In genomic region chr9:127519301-127520166, GRCh38 we compare ENCODE assay signal across 8 cellular contexts.
A peak's percentile ranks its signal among the peaks of the same experiment; 100 is the strongest.
DNase-seq lines count a peak whose midpoint lies in the region; ATAC-seq, FAIRE-seq and TF ChIP-seq lines count a peak whose summit lies in the region.

No MANE protein-coding gene starts in this region.

- 75% methylated on average over 22 of the region's 22 CpGs for WGBS in liver
- 98% methylated on average over 20 of the region's 22 CpGs for WGBS in HepG2 (ENCODE audit: low lambda C conversion rate)

- H3K9ac ChIP-seq in liver (ENCODE audit: low read depth in 1 of 2, low read length in 2 of 2) (no peak overlapping the region), HepG2 (ENCODE audit: insufficient read depth, low read depth, low read length) (no peak overlapping the region)

- intact Hi-C loops in HepG2 (cut with micrococcal nuclease; ENCODE audit: unreplicated experiment), result no loop called here

- no peak for DNase-seq in HepG2 (ENCODE audit: low spot score)
- DNase-seq in activated CD8-positive, alpha-beta T cell treated with anti-CD3 and anti-CD28 coated beads, Interleukin-2, amount 10 ng/mL, durations not matched to agents 7 days and 5 days, result peak; percentile 61
- DNase-seq in fibroblast of villous mesenchyme (ENCODE audit: low read depth), result peak; percentile 97
- DNase-seq in smooth muscle cell of the brain vasculature (ENCODE audit: low read depth, low spot score), result peak; percentile 87
- DNase-seq in NCI-H2171 treated with DMSO at 0.1 percent for 48 hours (lab: John Stamatoyannopoulos, UW), result no peak
- DNase-seq in GM19240 (ENCODE audit: insufficient read length, low spot score), result no peak

- CTCF ChIA-PET in HepG2 (lab: Yijun Ruan, JAX; ENCODE audit: low intra/inter-chr PET ratio, low total read pairs), result no interaction called here
- CTCF ChIA-PET in activated CD8-positive, alpha-beta T cell treated with anti-CD3 and anti-CD28 coated beads, Interleukin-2, amount 10 ng/mL, durations not matched to agents 7 days and 5 days (lab: Charles Lee), result interaction anchor here (1.0 kb wide), 1 partner anchor 59 kb away, joined by 3 read pairs; no protein-coding TSS in a partner anchor

- TF ChIP-seq EP300 in HepG2 (IDR thresholded peaks at IDR 0.05; ENCODE audit: low read depth in 2 of 2, low read length in 2 of 2) (no peak), HepG2 (CRISPR knock-in tag; IDR thresholded peaks at IDR 0.05; ENCODE audit: borderline replicate concordance) (no peak)

- no peak overlapping the region for H3K4me3 Mint-ChIP-seq in activated CD8-positive, alpha-beta T cell treated with anti-CD3 and anti-CD28 coated beads, Interleukin-2, amount 10 ng/mL, durations not matched to agents 7 days and 5 days

- FAIRE-seq in HepG2 (lab: Jason Lieb, UNC), result no peak

- no peak overlapping the region for H3K4me2 ChIP-seq in HepG2 (ENCODE audit: low read depth, low read length)

- H3K27ac ChIP-seq in liver (ENCODE audit: low read depth in 1 of 2, low read length in 2 of 2) (peak overlapping the region; percentile 34 to 56), HepG2 (ENCODE audit: extremely low read length, insufficient read depth, low read length) (no peak overlapping the region)

- no peaks in the 10 kb centered on the region for H3K27me3 Mint-ChIP-seq in activated CD8-positive, alpha-beta T cell treated with anti-CD3 and anti-CD28 coated beads, Interleukin-2, amount 10 ng/mL, durations not matched to agents 7 days and 5 days (ENCODE audit: low read depth)

- H3K36me3 ChIP-seq in liver (ENCODE audit: control insufficient read depth in 4 of 4, insufficient read depth in 3 of 4, low read depth in 1 of 4, low read length in 3 of 4) (peaks cover 3 to 5% (median 4%) of the 10 kb centered on the region in 4 donors), HepG2 (replicated peaks in 1 of 2; ENCODE audit: control insufficient read depth in 1 of 2, insufficient read depth in 2 of 2, low read length in 2 of 2) (peaks cover 24 to 50% of the 10 kb centered on the region in 2 experiments)

- no peaks in the 10 kb centered on the region for H3K9me3 Mint-ChIP-seq in activated CD8-positive, alpha-beta T cell treated with anti-CD3 and anti-CD28 coated beads, Interleukin-2, amount 10 ng/mL, durations not matched to agents 7 days and 5 days (ENCODE audit: insufficient read depth)

- H3K27ac Mint-ChIP-seq in activated CD8-positive, alpha-beta T cell treated with anti-CD3 and anti-CD28 coated beads, Interleukin-2, amount 10 ng/mL, durations not matched to agents 7 days and 5 days, result peak overlapping the region; percentile 81

- no peak for TF ChIP-seq RAD21 in liver (IDR thresholded peaks at IDR 0.05)
- TF ChIP-seq RAD21 in HepG2 (CRISPR knock-in tag; IDR thresholded peaks at IDR 0.05), result no peak

- no peak for TF ChIP-seq POLR2A in HepG2 (IDR thresholded peaks at IDR 0.05; ENCODE audit: insufficient read depth in 1 of 2, low read depth in 2 of 2, low read length in 2 of 2)

- no peaks in the 10 kb centered on the region for H3K79me2 ChIP-seq in HepG2 (ENCODE audit: insufficient read depth, low read length)

- peaks cover 21% of the 10 kb centered on the region for H3K4me1 Mint-ChIP-seq in activated CD8-positive, alpha-beta T cell treated with anti-CD3 and anti-CD28 coated beads, Interleukin-2, amount 10 ng/mL, durations not matched to agents 7 days and 5 days (ENCODE audit: low read depth)

- no TSS peak for BruUV-seq in HepG2 (replicated peaks; lab: Mats Ljungman, UMichigan)

- H4K20me1 ChIP-seq in HepG2 (ENCODE audit: insufficient read depth, low read length), result no peaks in the 10 kb centered on the region

- H2AFZ ChIP-seq in HepG2 (ENCODE audit: low read length), result no peak overlapping the region

- peaks cover 0 to 4% (median 1%) of the 10 kb centered on the region in 4 donors for H3K9me3 ChIP-seq in liver (ENCODE audit: control insufficient read depth in 4 of 4, low read length in 3 of 4)
- peaks cover 10% of the 10 kb centered on the region for H3K9me3 ChIP-seq in HepG2 (ENCODE audit: low read length)

- H3K36me3 Mint-ChIP-seq in activated CD8-positive, alpha-beta T cell treated with anti-CD3 and anti-CD28 coated beads, Interleukin-2, amount 10 ng/mL, durations not matched to agents 7 days and 5 days (ENCODE audit: low read depth), result peaks cover 81% of the 10 kb centered on the region

- H3K4me3 ChIP-seq in liver (ENCODE audit: low read depth in 1 of 3, low read length in 3 of 3) (no peak overlapping the region), HepG2 (replicated peaks in 1 of 3; ENCODE audit: insufficient read depth in 1 of 3, low read depth in 2 of 3, low read length in 3 of 3) (no peak overlapping the region), fibroblast of villous mesenchyme (ENCODE audit: low read depth, low read length) (no peak overlapping the region)

- POLR2A ChIA-PET in HepG2 (lab: Yijun Ruan, JAX), result no interaction called here
- POLR2A ChIA-PET in activated CD8-positive, alpha-beta T cell treated with anti-CD3 and anti-CD28 coated beads, Interleukin-2, amount 10 ng/mL, durations not matched to agents 7 days and 5 days (lab: Charles Lee), result no interaction called here

- ATAC-seq in HepG2 (no peak), HG03095 (IDR thresholded peaks at IDR 0.05; ENCODE audit: unreplicated experiment) (no peak)
- peak; percentile 67 for ATAC-seq in activated CD8-positive, alpha-beta T cell treated with anti-CD3 and anti-CD28 coated beads, Interleukin-2, amount 10 ng/mL, durations not matched to agents 7 days and 5 days

- in situ Hi-C loops in HepG2 (cut with HindIII; ENCODE audit: extremely low pct_ligation_motif_present, low pct_unique_long_range_greater_than_20kb), result no loop called here

- H3K27me3 ChIP-seq in liver (ENCODE audit: control insufficient read depth in 4 of 4, insufficient read depth in 4 of 4, low read length in 3 of 4) (no peaks in the 10 kb centered on the region), HepG2 (ENCODE audit: control insufficient read depth in 1 of 2, insufficient read depth in 2 of 2, low read length in 2 of 2) (no peaks in the 10 kb centered on the region)

- H3K4me1 ChIP-seq in liver (ENCODE audit: control insufficient read depth in 4 of 4, insufficient read depth in 4 of 4, low read length in 3 of 4) (peaks cover 0 to 10% (median 0%) of the 10 kb centered on the region in 4 donors), HepG2 (ENCODE audit: insufficient read depth, low read length) (0 out of 2 replicates have a peak, but pooled peaks cover 8% of the 10 kb centered on the region)

- TF ChIP-seq CTCF in liver (IDR thresholded peaks at IDR 0.05; ENCODE audit: low read depth, low read length, missing input control) (no peak), HepG2 (CRISPR knock-in tag; IDR thresholded peaks at IDR 0.05) (no peak), fibroblast of villous mesenchyme (IDR thresholded peaks at IDR 0.05; ENCODE audit: insufficient read depth, low read depth, low read length) (no peak)

TF ChIP-seq in liver, 16 proteins besides CTCF, POLR2A, EP300 and RAD21:
- TF ChIP-seq JUND (IDR thresholded peaks at IDR 0.05) (no peak), FOXA2 (IDR thresholded peaks at IDR 0.05) (no peak), EGR1 (IDR thresholded peaks at IDR 0.05; ENCODE audit: low read depth in 2 of 2) (no peak), MAX (IDR thresholded peaks at IDR 0.05) (no peak), SP1 (IDR thresholded peaks at IDR 0.05) (no peak), HNF4G (IDR thresholded peaks at IDR 0.05) (no peak), FOXA1 (IDR thresholded peaks at IDR 0.05) (no peak), ZBTB33 (IDR thresholded peaks at IDR 0.05) (no peak), YY1 (IDR thresholded peaks at IDR 0.05) (no peak)

TF ChIP-seq in HepG2, 621 proteins besides CTCF, POLR2A, EP300 and RAD21 (continues in another document):
- TF ChIP-seq TCF12 (IDR thresholded peaks at IDR 0.05) (no peak), TCF12 (CRISPR knock-in tag; IDR thresholded peaks at IDR 0.05) (no peak), ZNF143 (CRISPR knock-in tag; IDR thresholded peaks at IDR 0.05) (no peak), MTA3 (CRISPR knock-in tag; IDR thresholded peaks at IDR 0.05) (no peak), KMT2B (CRISPR knock-in tag; IDR thresholded peaks at IDR 0.05) (no peak), MLXIP (CRISPR knock-in tag; IDR thresholded peaks at IDR 0.05; ENCODE audit: borderline replicate concordance) (no peak), FOXA3 (CRISPR knock-in tag; IDR thresholded peaks at IDR 0.05) (no peak), PLRG1 (conservative IDR thresholded peaks at IDR 0.05) (no peak), SPEN (CRISPR knock-in tag; IDR thresholded peaks at IDR 0.05; ENCODE audit: low read depth) (no peak), TGIF2 (CRISPR knock-in tag; IDR thresholded peaks at IDR 0.05) (no peak), HOXA3 (CRISPR knock-in tag; IDR thresholded peaks at IDR 0.05) (no peak), ZZZ3 (CRISPR knock-in tag; IDR thresholded peaks at IDR 0.05; ENCODE audit: borderline replicate concordance) (no peak), HHEX (CRISPR knock-in tag; IDR thresholded peaks at IDR 0.05) (no peak), ZNF615 (CRISPR knock-in tag; IDR thresholded peaks at IDR 0.05; ENCODE audit: borderline replicate concordance) (no peak), CBX2 (IDR thresholded peaks at IDR 0.05; ENCODE audit: low read depth, low read length) (no peak), CBX2 (CRISPR knock-in tag; IDR thresholded peaks at IDR 0.05; ENCODE audit: low read depth) (no peak)

Comparison
In these comparisons a context has a peak if more than half of its experiments do, and no peak if none do; other contexts are left out.
1. DNase-seq: peak in activated CD8-positive, alpha-beta T cell treated with anti-CD3 and anti-CD28 coated beads, Interleukin-2, amount 10 ng/mL, durations not matched to agents 7 days and 5 days (single experiment), fibroblast of villous mesenchyme (single experiment) and smooth muscle cell of the brain vasculature (single experiment); none in HepG2 (single experiment), NCI-H2171 treated with DMSO at 0.1 percent for 48 hours (single experiment) and GM19240 (single experiment).